Comparison of ENCODE assay signal across 11 cellular contexts in genomic region chr19:55563261-55563690, GRCh38. TPM values are rescaled to one million over a fixed set of nuclear protein-coding genes. Genes with fewer than 3 reads are reported as not detected.
DNase-seq lines count a peak whose midpoint lies in the region; TF ChIP-seq lines count a peak whose summit lies in the region.
"Had no signal": no experiment of that assay in that cellular context is flagged by ENCODE, and none has a peak within 500 bp of the region (broad histone marks: within the 10 kb centered on the region; RNA-seq: fewer than 3 reads in every experiment).

No MANE protein-coding gene starts in this region.

- H3K9me3 ChIP-seq in stomach: peaks cover 0 to 6% (median 0%) of the 10 kb centered on the region in 4 donors

- H3K27me3 Mint-ChIP-seq in CD14-positive monocyte (ENCODE audit: low read depth in 3 of 3): peaks cover 3 to 7% (median 4%) of the 10 kb centered on the region in 3 donors

- peaks cover 4 to 26% (median 10%) of the 10 kb centered on the region in 4 donors for H3K4me1 ChIP-seq in stomach

- H3K4me3 ChIP-seq in stomach: no peak overlapping the region
- H3K4me3 ChIP-seq in coronary artery: no peak overlapping the region

- H3K36me3 Mint-ChIP-seq in CD14-positive monocyte: no peaks in the 10 kb centered on the region

- no peaks in the 10 kb centered on the region for H3K36me3 ChIP-seq in stomach

- TF ChIP-seq EP300 in stomach (IDR thresholded peaks at IDR 0.05): no peak

- peak in 2 of 4 donors; percentile 52 to 71 for TF ChIP-seq POLR2A in stomach (IDR thresholded peaks at IDR 0.05)

- no peaks in the 10 kb centered on the region for H3K4me1 Mint-ChIP-seq in CD14-positive monocyte
- H3K4me1 Mint-ChIP-seq: naive B cell had no signal

- peaks cover 0 to 8% (median 5%) of the 10 kb centered on the region in 7 donors for H3K9me3 Mint-ChIP-seq in CD14-positive monocyte

- WGBS in stomach, 5 donors: 17 to 38% (median 20%) methylated on average over 12 of the region's 12 CpGs

- H3K4me3 Mint-ChIP-seq in CD14-positive monocyte: no peak overlapping the region

- intact Hi-C loops in stomach (cut with DNase I; ENCODE audit: low total_unique reads) (no loop called here), CD14-positive monocyte (cut with micrococcal nuclease) (no loop called here)

- H3K27ac Mint-ChIP-seq in CD14-positive monocyte: peak overlapping the region in 1 of 7 donors; percentile 0

- H3K27me3 ChIP-seq in stomach: peaks cover 0 to 15% (median 3%) of the 10 kb centered on the region in 3 donors

- H3K27ac ChIP-seq in stomach (peak overlapping the region; percentile 83 to 97 (median 86)), coronary artery (no peak overlapping the region)
- H3K27ac ChIP-seq: HL-60 had no signal

- TF ChIP-seq CTCF in stomach (IDR thresholded peaks at IDR 0.05) (no peak), coronary artery (IDR thresholded peaks at IDR 0.05) (no peak), CD14-positive monocyte (IDR thresholded peaks at IDR 0.05) (no peak)

- DNase-seq in NCI-H1694 (lab: John Stamatoyannopoulos, UW): peak; percentile 52
- DNase-seq in astrocyte of the hippocampus (ENCODE audit: low read depth, low spot score): peak; percentile 81
- DNase-seq in iPS-NIHi7 (ENCODE audit: extremely low spot score): peak; percentile 12
- DNase-seq in stomach: peak; percentile 87
- DNase-seq in SIG-M5 (lab: John Stamatoyannopoulos, UW): no peak
- DNase-seq in coronary artery (ENCODE audit: low spot score): no peak
- DNase-seq in CD14-positive monocyte (ENCODE audit: low spot score): no peak
- DNase-seq: naive B cell; stimulated activated CD8-positive, alpha-beta memory T cell treated with anti-CD3 and anti-CD28 coated beads, Interleukin-4, amount 100 ng/mL, for 48 hours had no signal

RNA-seq across cellular contexts. Expression of gene ZNF579, which starts 17.4 kb away (rescaled TPM):
- 10 to 100 TPM in 1 of 5 donors, 1 to 10 TPM in 4; 3.1 to 12.1 (median 5.1) TPM for total RNA-seq in stomach
- polyA plus RNA-seq in stomach (10 to 100 TPM; 10.8 to 13.0 (median 11.0) TPM), CD14-positive monocyte (under 1 TPM in 1 of 2 donors, not detected in 1; 0.05 TPM)

RNA-seq across cellular contexts. Expression of gene SBK3, which starts 17.9 kb away (rescaled TPM):
- 1 to 10 TPM in 2 of 5 donors, under 1 TPM in 1, not detected in 2; 0.37 to 6.2 (median 2.0) TPM for total RNA-seq in stomach
- polyA plus RNA-seq in stomach (under 1 TPM in 2 of 3 donors, not detected in 1; 0.20 to 0.56 TPM), CD14-positive monocyte (not detected)
- total RNA-seq: MCF 10A had no signal

RNA-seq across cellular contexts. Expression of gene SBK2, which starts 26.3 kb away (rescaled TPM):
- total RNA-seq in stomach: not detected
- not detected for polyA plus RNA-seq in stomach
- polyA plus RNA-seq in CD14-positive monocyte: not detected
- total RNA-seq: MCF 10A had no signal

RNA-seq across cellular contexts. Expression of gene FIZ1, which starts 36.0 kb away (rescaled TPM):
- 10 to 100 TPM in 1 of 5 donors, 1 to 10 TPM in 3, not detected in 1; 4.0 to 16.8 (median 6.7) TPM for total RNA-seq in stomach
- 10 to 100 TPM in 1 of 3 donors, 1 to 10 TPM in 2; 8.7 to 10.8 (median 9.4) TPM for polyA plus RNA-seq in stomach
- polyA plus RNA-seq in CD14-positive monocyte: 1 to 10 TPM; 1.2 to 1.6 TPM

RNA-seq across cellular contexts. Expression of gene ZNF524, which starts 36.8 kb away (rescaled TPM):
- 10 to 100 TPM in 3 of 5 donors, 1 to 10 TPM in 2; 2.9 to 54.3 (median 17.4) TPM for total RNA-seq in stomach
- 10 to 100 TPM; 61.3 to 70.7 (median 68.9) TPM for polyA plus RNA-seq in stomach
- polyA plus RNA-seq in CD14-positive monocyte: 10 to 100 TPM; 41.8 to 45.7 TPM

Comparison
In these comparisons a context has a peak if more than half of its experiments do, and no peak if none do; other contexts are left out.
1. DNase-seq: peak in NCI-H1694 (single experiment), astrocyte of the hippocampus (single experiment), iPS-NIHi7 (single experiment) and stomach (single experiment); none in SIG-M5 (single experiment), coronary artery (single experiment) and CD14-positive monocyte (single experiment).
2. H3K27ac ChIP-seq: peak in stomach (5 of 5); none in coronary artery (0 of 2).
3. RNA of gene ZNF579, which starts 17.4 kb away (polyA plus RNA-seq): 10.8 to 13.0 TPM in stomach; 0.05 TPM in CD14-positive monocyte; every median in the first group is over 10 times any median in the second.